In the genomic region with DNA sequence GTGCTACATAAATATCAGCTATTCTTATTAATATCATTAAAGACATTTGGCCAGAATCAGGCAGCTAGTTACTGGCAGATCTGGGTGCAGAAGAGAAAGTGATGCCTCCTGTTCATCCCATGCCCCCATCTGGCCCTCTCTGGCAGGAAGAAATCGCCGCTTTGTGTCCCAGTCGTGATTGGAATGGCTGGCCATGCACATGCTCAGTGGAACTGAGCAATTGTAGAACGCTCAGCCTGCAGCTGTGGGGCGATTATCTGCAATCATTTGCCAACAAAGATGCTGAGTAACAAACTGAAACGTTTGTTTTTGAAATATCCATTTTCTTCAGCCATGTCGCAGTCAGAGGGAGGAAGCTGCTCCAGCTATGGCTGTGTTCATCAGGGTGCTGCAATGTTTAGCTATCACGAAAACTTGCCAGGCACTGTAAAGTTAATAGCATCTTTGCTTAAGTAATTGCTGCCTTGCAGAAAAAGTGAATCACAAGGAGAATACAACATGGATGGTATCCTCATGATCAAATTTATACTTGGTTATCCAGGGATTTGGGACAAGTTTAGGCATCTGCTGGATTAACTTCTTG, we compare ENCODE assay signal across 22 cellular contexts. TPM values are rescaled to one million over a fixed set of nuclear protein-coding genes. Genes with fewer than 3 reads are reported as not detected.
DNase-seq lines count a peak whose midpoint lies in the region; FAIRE-seq and TF ChIP-seq lines count a peak whose summit lies in the region.
"Had no signal": no experiment of that assay in that cellular context is flagged by ENCODE, and none has a peak within 500 bp of the region (broad histone marks: within the 10 kb centered on the region; RNA-seq: fewer than 3 reads in every experiment).

No MANE protein-coding gene starts in this region.

- TF ChIP-seq EP300 in H1 (IDR thresholded peaks at IDR 0.05; ENCODE audit: borderline replicate concordance in 1 of 2, low read depth in 2 of 2, low read length in 2 of 2) = no peak

- H2BK20ac ChIP-seq in H1 (ENCODE audit: low read length) = no peak overlapping the region

- H3K36me3 ChIP-seq in H1 (ENCODE audit: control insufficient read depth in 2 of 4, insufficient read depth in 4 of 4, low read length in 3 of 4) = no peaks in the 10 kb centered on the region
- H3K36me3 ChIP-seq: BLaER1, left lung, ovary had no signal

- H4K91ac ChIP-seq in H1 (replicated peaks; ENCODE audit: insufficient read length, low read length) = no peak overlapping the region

- CTCF ChIA-PET in H1 (lab: Charles Lee; ENCODE audit: partially characterized antibody) = interaction anchor here (0.6 to 5.2 kb wide), 5 partner anchors 11 to 165 kb away, joined by 3 to 34 read pairs (median 3); no protein-coding TSS in a partner anchor

- no peak overlapping the region for H2BK12ac ChIP-seq in H1 (ENCODE audit: low read depth, low read length)

- peaks cover 4% of the 10 kb centered on the region; the same call in 1 of the 2 replicates for H3K23me2 ChIP-seq in H1 (ENCODE audit: low read depth, low read length)

- H3K79me1 ChIP-seq in H1 (ENCODE audit: low read depth, low read length) = no peaks in the 10 kb centered on the region

- TF ChIP-seq POLR2A in H1 (IDR thresholded peaks at IDR 0.05; ENCODE audit: control extremely low read depth in 1 of 2, low read depth in 2 of 2, low read length in 2 of 2) = no peak

- H4K5ac ChIP-seq in H1 (ENCODE audit: insufficient read length, low read depth, low read length) = no peak overlapping the region

- 93% methylated on average over 8 of the region's 8 CpGs; no CpG with 5 or more reads in 1 of the 2 experiments for WGBS in H1 (ENCODE audit: extremely low coverage in 1 of 2, insufficient coverage in 1 of 2, insufficient read length in 1 of 2, insufficient replicate concordance in 2 of 2, low coverage in 1 of 2, low lambda C conversion rate in 2 of 2, missing lambda C conversion rate in 1 of 2), 2 experiments

- H3K56ac ChIP-seq in H1 (replicated peaks; ENCODE audit: insufficient read length, low read depth, low read length) = no peak overlapping the region

- H4K20me1 ChIP-seq in H1 (replicated peaks in 1 of 2; ENCODE audit: control insufficient read depth in 1 of 2, insufficient read depth in 2 of 2, low read length in 2 of 2) = no peaks in the 10 kb centered on the region
- H4K20me1 ChIP-seq: BLaER1 had no signal

- H3K4me3 ChIP-seq in H1 (ENCODE audit: extremely low read depth in 1 of 4, insufficient read depth in 2 of 4, low read depth in 3 of 4, low read length in 4 of 4) = no peak overlapping the region
- H3K4me3 ChIP-seq: BLaER1, left lung, ovary, PC-9 had no signal

- DNase-seq in NCI-H2227 (lab: John Stamatoyannopoulos, UW; ENCODE audit: unreplicated experiment) (peak; percentile 42), NCI-H2227 treated with DMSO at 0.1 percent for 48 hours (lab: John Stamatoyannopoulos, UW) (no peak), H1 (ENCODE audit: low read depth in 1 of 2, low spot score in 2 of 2) (no peak), medulla oblongata (ENCODE audit: extremely low spot score) (peak; percentile 30), SIG-M5 (lab: John Stamatoyannopoulos, UW) (no peak), NCI-H128 (lab: John Stamatoyannopoulos, UW; ENCODE audit: unreplicated experiment) (no peak), DMS53 (lab: John Stamatoyannopoulos, UW) (no peak)
- DNase-seq: activated CD4-positive, alpha-beta T cell treated with anti-CD3 and anti-CD28 coated beads for 36 hours; activated CD8-positive, alpha-beta memory T cell treated with anti-CD3 and anti-CD28 coated beads, Interleukin-2, amount 10 ng/mL, durations not matched to agents 7 days and 5 days; activated effector memory CD4-positive, alpha-beta T cell treated with anti-CD3 and anti-CD28 coated beads, Interleukin-2, amount 50 U/mL, for 16 hours; effector memory CD8-positive, alpha-beta T cell; left lung; NCI-H1105 treated with DMSO at 0.1 percent for 48 hours; NCI-H2107; small intestine; stimulated activated CD4-positive, alpha-beta T cell treated with anti-CD3 and anti-CD28 coated beads, Interleukin-4, amount 100 ng/mL, for 4 hours had no signal

- no peak overlapping the region for H3K23ac ChIP-seq in H1 (ENCODE audit: insufficient read length)

- no peak overlapping the region for H3K4me2 ChIP-seq in H1 (ENCODE audit: insufficient read depth in 1 of 2, low read depth in 2 of 2, low read length in 2 of 2)
- H3K4me2 ChIP-seq: PC-9 had no signal

- H2BK5ac ChIP-seq in H1 (ENCODE audit: low read depth, low read length) = no peak overlapping the region

- H2AFZ ChIP-seq in H1 (ENCODE audit: low read length) = 0 out of 2 replicates have a peak overlapping the region, but pooled peaks have one; percentile 46
- H2AFZ ChIP-seq: PC-9 had no signal

- H2BK120ac ChIP-seq in H1 (replicated peaks; ENCODE audit: low read depth, low read length) = peak overlapping the region; percentile 57

- H4K8ac ChIP-seq in H1 (ENCODE audit: extremely low read depth, insufficient read depth, low read length) = no peak overlapping the region

- FAIRE-seq in H1 (lab: Jason Lieb, UNC) = no peak
- FAIRE-seq: small intestine had no signal

- TF ChIP-seq CTCF in H1 (IDR thresholded peaks at IDR 0.05; ENCODE audit: control extremely low read depth in 1 of 3, insufficient read depth in 1 of 3, low read depth in 1 of 3, low read length in 3 of 3) = no peak

- H3K27ac ChIP-seq in H1 (ENCODE audit: low read depth, low read length) = no peak overlapping the region
- peak overlapping the region; percentile 5 for H3K27ac ChIP-seq in temporal lobe (ENCODE audit: low read depth, low read length)
- H3K27ac ChIP-seq: BLaER1, foreskin keratinocyte, left lung, ovary, PC-9 had no signal

- 0 out of 4 replicates have a peak, but pooled peaks cover 0 to 3% of the 10 kb centered on the region in 2 experiments for H3K79me2 ChIP-seq in H1 (ENCODE audit: control insufficient read depth in 1 of 2, insufficient read depth in 2 of 2, low read length in 2 of 2)

- H3K18ac ChIP-seq in H1 (ENCODE audit: extremely low read depth, low read length) = no peak overlapping the region

- H2BK15ac ChIP-seq in H1 (ENCODE audit: low read length) = peak overlapping the region; percentile 40; the same call in 1 of the 2 replicates

- no peak for TF ChIP-seq RAD21 in H1 (IDR thresholded peaks at IDR 0.05 in 1 of 2, conservative IDR thresholded peaks at IDR 0.05 in 1 of 2; ENCODE audit: low read depth in 2 of 2, low read length in 2 of 2)

- H3K14ac ChIP-seq in H1 (ENCODE audit: insufficient read length) = no peak overlapping the region

- H3K9ac ChIP-seq in H1 (replicated peaks in 1 of 4; ENCODE audit: extremely low read depth in 1 of 4, low read depth in 3 of 4, low read length in 3 of 4) = no peak overlapping the region
- H3K9ac ChIP-seq: BLaER1 had no signal

- no peaks in the 10 kb centered on the region for H3K9me3 ChIP-seq in H1 (ENCODE audit: insufficient read depth in 2 of 2, low read depth in 1 of 2, low read length in 1 of 2)
- H3K9me3 ChIP-seq: BLaER1, left lung, ovary had no signal

- 0 out of 7 replicates have a peak, but pooled peaks cover 0 to 1% (median 0%) of the 10 kb centered on the region in 4 experiments for H3K27me3 ChIP-seq in H1 (replicated peaks in 1 of 4; ENCODE audit: control insufficient read depth in 3 of 4, extremely low read depth in 1 of 4, insufficient read depth in 3 of 4, low read length in 3 of 4)
- H3K27me3 ChIP-seq: BLaER1, foreskin keratinocyte, left lung, ovary had no signal

- H3K4me1 ChIP-seq in H1 (replicated peaks in 1 of 4; ENCODE audit: control insufficient read depth in 3 of 4, insufficient read depth in 4 of 4, low read length in 3 of 4) = peaks cover 0 to 7% (median 3%) of the 10 kb centered on the region in 4 experiments; a peak in 3 of 7 replicates
- H3K4me1 ChIP-seq: left lung had no signal

- no peak overlapping the region for H3K4ac ChIP-seq in H1 (replicated peaks; ENCODE audit: insufficient read length, low read depth, low read length)

- POLR2A ChIA-PET in H1 (lab: Charles Lee; ENCODE audit: partially characterized antibody) = no interaction called here

- H2AK5ac ChIP-seq in H1 (ENCODE audit: low read depth, low read length) = no peak overlapping the region

TF ChIP-seq in H1, 55 proteins besides CTCF, POLR2A, EP300 and RAD21:
- TF ChIP-seq CTBP2 (IDR thresholded peaks at IDR 0.05; ENCODE audit: borderline replicate concordance, insufficient read depth, insufficient read length, low read length) (no peak), NRF1 (IDR thresholded peaks at IDR 0.05; ENCODE audit: low read depth, low read length) (no peak), SP1 (IDR thresholded peaks at IDR 0.05; ENCODE audit: low read depth, low read length) (no peak), SUZ12 (IDR thresholded peaks at IDR 0.05; ENCODE audit: low read length) (no peak), RBBP5 (IDR thresholded peaks at IDR 0.05; ENCODE audit: borderline replicate concordance, low read depth, low read length) (no peak)

RNA-seq across cellular contexts. Expression of a gene that starts 36.5 kb away (rescaled TPM):
- total RNA-seq in H1 (2021; fragmentation: NEBNext Ultra II Directional; extraction: Animal tissue kit (Norgen Biotek cat#: 25700)) = 0.63 TPM in 1 of 2 replicates, not detected in the other
- polyA plus RNA-seq in H1 (2011; rRNA removed) = 1.6 TPM in 2 replicates
- 1.3 TPM for polyA plus RNA-seq in H1 (2011; cell fraction: cytosol; rRNA removed)
- polyA plus RNA-seq in H1 (2011; cell fraction: nucleus; rRNA removed) = 1.5 TPM
- 0.47 to 1.1 TPM (median 0.65 TPM) in 4 replicates for polyA plus RNA-seq in H1 (2012, experiment 1 of 2)
- polyA plus RNA-seq in H1 (2012, experiment 2 of 2) = 0.87 TPM
- polyA plus RNA-seq in H1 (2013, experiment 1 of 2) = 0.28 TPM
- 0.44 TPM for polyA plus RNA-seq in H1 (2013, experiment 2 of 2)
- 0.54 and 0.73 TPM in 2 replicates for polyA minus RNA-seq in H1 (2011; rRNA and poly(A)+ RNA removed)
- polyA minus RNA-seq in H1 (2011; cell fraction: cytosol; rRNA and poly(A)+ RNA removed) = not detected
- not detected for polyA minus RNA-seq in H1 (2011; cell fraction: nucleus; rRNA and poly(A)+ RNA removed)
- 0.74 TPM for total RNA-seq in temporal lobe
- total RNA-seq: activated CD4-positive, alpha-beta T cell treated with anti-CD3 and anti-CD28 coated beads for 36 hours; activated CD8-positive, alpha-beta memory T cell treated with anti-CD3 and anti-CD28 coated beads, Interleukin-2, amount 10 ng/mL, durations not matched to agents 7 days and 5 days; LHCN-M2 had no signal

Comparison
In these comparisons a context has a peak if more than half of its experiments do, and no peak if none do; other contexts are left out.
1. DNase-seq: peak in NCI-H2227 (single experiment) and medulla oblongata (single experiment); none in NCI-H2227 treated with DMSO at 0.1 percent for 48 hours (single experiment), H1 (0 of 2), SIG-M5 (single experiment), NCI-H128 (single experiment) and DMS53 (single experiment).